2 cellular contexts compared by ENCODE assay signal in genomic region chr12:61870658-61871559, GRCh38.
TF ChIP-seq lines count a peak whose summit lies in the region.

No MANE protein-coding gene starts in this region.

TF ChIP-seq in SK-N-SH, 30 proteins besides CTCF, POLR2A, EP300 and RAD21 (continued from another document):
- TF ChIP-seq GABPA (IDR thresholded peaks at IDR 0.05; ENCODE audit: low read depth) = no peak
- TF ChIP-seq FOSL2 (IDR thresholded peaks at IDR 0.05; ENCODE audit: borderline replicate concordance, low read depth) = no peak
- no peak for TF ChIP-seq GATA2 (CRISPR knock-in tag; IDR thresholded peaks at IDR 0.05)
- TF ChIP-seq MEF2A (IDR thresholded peaks at IDR 0.05; ENCODE audit: borderline replicate concordance, low read depth) = no peak
- TF ChIP-seq PBX3 (IDR thresholded peaks at IDR 0.05) = no peak
- no peak for TF ChIP-seq FOXJ3 (CRISPR knock-in tag; IDR thresholded peaks at IDR 0.05)
- no peak for TF ChIP-seq NFIC (IDR thresholded peaks at IDR 0.05; ENCODE audit: borderline replicate concordance)
- TF ChIP-seq TCF12 (IDR thresholded peaks at IDR 0.05) = no peak
- TF ChIP-seq FOXM1 (IDR thresholded peaks at IDR 0.05; ENCODE audit: low read depth) = no peak
- TF ChIP-seq IRF3 (IDR thresholded peaks at IDR 0.05; ENCODE audit: low read depth, low read length) = no peak
- TF ChIP-seq ELF1 (IDR thresholded peaks at IDR 0.05) = no peak
- no peak for TF ChIP-seq CHD2 (IDR thresholded peaks at IDR 0.05; ENCODE audit: low read length, partially characterized antibody)
- TF ChIP-seq RCOR1 (IDR thresholded peaks at IDR 0.05; ENCODE audit: low read length) = no peak

TF ChIP-seq in SK-N-SH treated with all-trans-retinoic acid at 6 μM for 48 hours, 23 proteins besides CTCF, POLR2A, EP300 and RAD21 (continued from another document):
- TF ChIP-seq CREB5 (CRISPR knock-in tag; IDR thresholded peaks at IDR 0.05; ENCODE audit: low read depth) = no peak
- TF ChIP-seq TCF4 (CRISPR knock-in tag; IDR thresholded peaks at IDR 0.05; ENCODE audit: borderline replicate concordance) = no peak
- TF ChIP-seq ARNTL (CRISPR knock-in tag; IDR thresholded peaks at IDR 0.05; ENCODE audit: borderline replicate concordance, low read depth) = no peak
- TF ChIP-seq CSDC2 (CRISPR knock-in tag; IDR thresholded peaks at IDR 0.05) = no peak
- TF ChIP-seq ZC3H10 (CRISPR knock-in tag; IDR thresholded peaks at IDR 0.05) = no peak
- no peak for TF ChIP-seq CSRNP3 (CRISPR knock-in tag; IDR thresholded peaks at IDR 0.05)
- TF ChIP-seq TOX (CRISPR knock-in tag; IDR thresholded peaks at IDR 0.05; ENCODE audit: borderline replicate concordance) = no peak
- TF ChIP-seq GLIS3 (CRISPR knock-in tag; IDR thresholded peaks at IDR 0.05) = no peak
TF ChIP-seq in SK-N-SH treated with all-trans-retinoic acid at 6 μM for 48 hours: peak in this region for 0.
